In genomic region chr7:30225863-30226361, GRCh38 we compare ENCODE assay signal across 8 cellular contexts. TPM values are rescaled to one million over a fixed set of nuclear protein-coding genes. Genes with fewer than 3 reads are reported as not detected.
A peak's percentile ranks its signal among the peaks of the same experiment; 100 is the strongest.
DNase-seq lines count a peak whose midpoint lies in the region; ATAC-seq and TF ChIP-seq lines count a peak whose summit lies in the region.

No MANE protein-coding gene starts in this region.

- intact Hi-C loops in colonic mucosa (cut with DNase I), result no loop called here
- intact Hi-C loops in mucosa of descending colon (cut with DNase I, micrococcal nuclease), result no loop called here
- intact Hi-C loops in uterus (cut with DNase I; ENCODE audit: low total_unique reads), result no loop called here

- peak overlapping the region in 1 of 2 donors; percentile 41 for H3K9ac ChIP-seq in colonic mucosa (ENCODE audit: low read depth in 2 of 2, low read length in 2 of 2)

- ATAC-seq in GM21390 (IDR thresholded peaks at IDR 0.05; ENCODE audit: unreplicated experiment) (peak; percentile 84), mucosa of descending colon (peak; percentile 96)

- no peaks in the 10 kb centered on the region for H3K9me3 ChIP-seq in colonic mucosa
- no peaks in the 10 kb centered on the region for H3K9me3 ChIP-seq in mucosa of descending colon
- peaks cover 0 to 7% of the 10 kb centered on the region in 2 donors for H3K9me3 ChIP-seq in uterus

- H3K27ac ChIP-seq in HL-60 (replicated peaks) (0 out of 2 replicates have a peak overlapping the region, but pooled peaks have one; percentile 22), colonic mucosa (peak overlapping the region; percentile 58), uterus (peak overlapping the region; percentile 10 to 33)

- H3K4me3 ChIP-seq in HL-60 (replicated peaks; ENCODE audit: insufficient read depth, low read length) (no peak overlapping the region), colonic mucosa (no peak overlapping the region), mucosa of descending colon (no peak overlapping the region), uterus (no peak overlapping the region)

- H3K4me1 ChIP-seq in colonic mucosa (peaks cover 8% of the 10 kb centered on the region), mucosa of descending colon (ENCODE audit: low read depth) (peaks cover 14% of the 10 kb centered on the region), uterus (peaks cover 0 to 5% of the 10 kb centered on the region in 2 donors)

- TF ChIP-seq POLR2A in uterus (IDR thresholded peaks at IDR 0.05), result no peak

- TF ChIP-seq CTCF in HL-60 (IDR thresholded peaks at IDR 0.05; ENCODE audit: insufficient read depth, low read length), result no peak
- TF ChIP-seq CTCF in colonic mucosa (IDR thresholded peaks at IDR 0.05), result no peak
- TF ChIP-seq CTCF in mucosa of descending colon (IDR thresholded peaks at IDR 0.05), result no peak
- no peak for TF ChIP-seq CTCF in uterus (IDR thresholded peaks at IDR 0.05)

- H3K36me3 ChIP-seq in colonic mucosa, result no peaks in the 10 kb centered on the region
- H3K36me3 ChIP-seq in mucosa of descending colon (ENCODE audit: low read depth), result no peaks in the 10 kb centered on the region
- H3K36me3 ChIP-seq in uterus, result no peaks in the 10 kb centered on the region

- no peaks in the 10 kb centered on the region for H3K27me3 ChIP-seq in HL-60 (ENCODE audit: insufficient read depth, poor library complexity, severe bottlenecking)
- no peaks in the 10 kb centered on the region for H3K27me3 ChIP-seq in colonic mucosa
- no peaks in the 10 kb centered on the region for H3K27me3 ChIP-seq in uterus

- DNase-seq in EH (ENCODE audit: low read depth) (peak; percentile 23), HL-60 (ENCODE audit: low read depth in 1 of 2, low spot score in 1 of 2) (peak; percentile 81 to 95), NOMO-1 treated with DMSO at 0.1 percent for 48 hours (lab: John Stamatoyannopoulos, UW; ENCODE audit: unreplicated experiment) (peak; percentile 99), colonic mucosa (peak; percentile 74), mucosa of descending colon (peak; percentile 70 to 76 (median 73)), uterus (peak; percentile 41 to 53), SHP77 treated with DMSO at 0.1 percent for 48 hours (lab: John Stamatoyannopoulos, UW) (no peak)

RNA-seq across cellular contexts. Expression of gene ZNRF2, which starts 58.5 kb away (rescaled TPM):
- 10 to 100 TPM; 42.4 to 45.9 TPM for total RNA-seq in colonic mucosa
- 10 to 100 TPM; 34.0 to 53.3 (median 40.5) TPM for total RNA-seq in mucosa of descending colon
- 10 to 100 TPM; 22.0 to 40.6 (median 27.3) TPM for total RNA-seq in uterus
